ENCODE assay signal across 22 cellular contexts in genomic region chr14:44384093-44384492, GRCh38.
"Had no signal": no experiment of that assay in that cellular context is flagged by ENCODE, and none has a peak within 500 bp of the region (broad histone marks: within the 10 kb centered on the region; RNA-seq: fewer than 3 reads in every experiment).

No MANE protein-coding gene starts in this region.

- H3K36me3 ChIP-seq: adrenal gland, cardiac muscle cell, heart right ventricle, left lung, lower lobe of right lung, neutrophil, suprapubic skin, tibial nerve had no signal

- DNase-seq: activated CD4-positive, alpha-beta T cell treated with anti-CD3 and anti-CD28 coated beads for 4 hours; activated CD4-positive, alpha-beta T cell treated with anti-CD3 and anti-CD28 coated beads, Interleukin-2, amount 50 U/mL, for 4 hours; activated CD8-positive, alpha-beta memory T cell treated with anti-CD3 and anti-CD28 coated beads for 24 hours; activated effector memory CD4-positive, alpha-beta T cell treated with anti-CD3 and anti-CD28 coated beads, Interleukin-2, amount 50 U/mL, for 16 hours; activated naive CD4-positive, alpha-beta T cell treated with anti-CD3 and anti-CD28 coated beads for 36 hours; activated naive CD8-positive, alpha-beta T cell treated with anti-CD3 and anti-CD28 coated beads for 36 hours; adrenal gland; body of pancreas; foreskin keratinocyte; heart right ventricle; lower lobe of right lung; mesenchymal stem cell; natural killer cell; stimulated activated CD4-positive, alpha-beta T cell treated with anti-CD3 and anti-CD28 coated beads, Interleukin-15, amount 100 ng/mL, for 24 hours; stimulated activated CD4-positive, alpha-beta T cell treated with anti-CD3 and anti-CD28 coated beads, Interleukin-2, amount 100 ng/mL, for 24 hours; stimulated activated naive B cell treated with anti-CD40 and anti-IgM and Interleukin-4, amounts not matched to agents 10 μg/mL and 1 μg/mL and 100 μg/mL, for 72 hours had no signal

- H3K4me1 ChIP-seq: adrenal gland, body of pancreas, foreskin keratinocyte, heart right ventricle, left lung, lower lobe of right lung had no signal

- H3K9me3 ChIP-seq: adrenal gland, body of pancreas, lower lobe of right lung, neutrophil, suprapubic skin, tibial nerve had no signal

- H3K27me3 ChIP-seq: adrenal gland, body of pancreas, cardiac muscle cell, foreskin keratinocyte, heart right ventricle, left lung, neutrophil, suprapubic skin, tibial nerve had no signal

- H3K27ac ChIP-seq: adrenal gland, body of pancreas, cardiac muscle cell, foreskin keratinocyte, heart right ventricle, left lung, lower lobe of right lung, neutrophil, suprapubic skin, tibial nerve, VCaP had no signal

- H3K4me3 ChIP-seq: adrenal gland, body of pancreas, cardiac muscle cell, heart right ventricle, left lung, lower lobe of right lung, suprapubic skin, tibial nerve had no signal
